ENCODE assay signal across 8 cellular contexts in the genomic region with DNA sequence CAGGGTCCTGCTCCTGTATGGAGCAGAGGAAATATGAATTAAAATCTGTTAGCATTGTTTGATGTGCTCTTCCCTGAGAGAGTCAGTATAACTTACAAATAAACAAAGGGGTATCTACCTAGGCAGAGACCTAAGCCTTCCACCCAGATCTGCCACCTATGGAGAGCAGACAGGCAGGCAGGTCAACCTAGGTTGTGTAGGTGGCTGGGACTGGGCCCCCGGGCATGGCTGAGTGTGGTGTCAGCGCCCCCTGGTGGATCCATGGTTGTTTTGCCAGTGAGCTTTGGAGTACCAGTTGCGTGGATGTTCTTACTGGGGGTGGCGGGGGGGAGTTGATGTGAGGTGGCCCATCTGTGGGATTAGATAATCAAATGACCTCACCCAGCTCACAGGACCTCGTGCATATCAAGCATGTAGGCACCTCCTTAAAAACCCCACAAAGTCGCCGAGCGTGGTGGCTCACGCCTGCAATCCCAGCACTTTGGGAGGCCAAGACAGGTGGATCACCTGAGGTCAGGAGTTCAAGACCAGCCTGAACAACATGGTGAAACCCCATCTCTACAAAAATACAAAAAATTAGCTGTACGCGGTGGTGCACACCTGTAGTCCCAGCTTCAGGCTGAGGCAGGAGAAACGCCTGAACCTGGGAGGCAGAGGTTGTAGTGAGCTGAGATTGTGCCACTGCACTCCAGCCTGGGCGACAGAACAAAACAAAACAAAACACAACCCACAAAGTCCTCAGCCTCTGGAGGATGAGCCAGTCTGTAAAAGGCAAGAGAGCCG. TPM values are rescaled to one million over a fixed set of nuclear protein-coding genes. Genes with fewer than 3 reads are reported as not detected.
DNase-seq lines count a peak whose midpoint lies in the region; ATAC-seq and TF ChIP-seq lines count a peak whose summit lies in the region.

No MANE protein-coding gene starts in this region.

- H3K4me2 ChIP-seq in MM.1S (ENCODE audit: low read depth, low read length) = no peak overlapping the region

- no peaks in the 10 kb centered on the region for H3K27me3 ChIP-seq in MM.1S (replicated peaks; ENCODE audit: insufficient read depth, low read length)
- no peaks in the 10 kb centered on the region for H3K27me3 ChIP-seq in SJCRH30
- no peaks in the 10 kb centered on the region for H3K27me3 ChIP-seq in foreskin keratinocyte
- no peaks in the 10 kb centered on the region for H3K27me3 ChIP-seq in tibial artery

- H3K36me3 ChIP-seq in MM.1S (replicated peaks; ENCODE audit: insufficient read depth, low read length) (no peaks in the 10 kb centered on the region), SJCRH30 (0 out of 2 replicates have a peak, but pooled peaks cover 2% of the 10 kb centered on the region), tibial artery (peaks cover 4 to 18% (median 7%) of the 10 kb centered on the region in 3 donors)

- no peak overlapping the region for H2AFZ ChIP-seq in MM.1S (ENCODE audit: low read length)

- H3K79me2 ChIP-seq in MM.1S (ENCODE audit: low read length) = no peaks in the 10 kb centered on the region

- intact Hi-C loops in tibial artery (cut with DNase I; ENCODE audit: low total_unique reads) = loop anchor here (5.0 kb wide), 3 partner anchors 48 to 223 kb away; a partner anchor contains a TSS

- no peaks in the 10 kb centered on the region for H3K4me1 ChIP-seq in MM.1S (ENCODE audit: low read length)
- no peaks in the 10 kb centered on the region for H3K4me1 ChIP-seq in SJCRH30
- no peaks in the 10 kb centered on the region for H3K4me1 ChIP-seq in foreskin keratinocyte
- H3K4me1 ChIP-seq in tibial artery = no peaks in the 10 kb centered on the region

- DNase-seq in COLO668 (lab: John Stamatoyannopoulos, UW; ENCODE audit: unreplicated experiment) (peak; percentile 80), MM.1S (peak; percentile 82), SJCRH30 (peak; percentile 54 to 78), foreskin keratinocyte (peak in 1 of 2 donors; percentile 44), omental fat pad (ENCODE audit: low spot score) (peak; percentile 92), tibial artery (peak; percentile 77 to 85)
- peak; percentile 82 for DNase-seq in activated effector memory CD4-positive, alpha-beta T cell treated with Interleukin-2 at 50 U/mL for 16 hours

- H3K9me2 ChIP-seq in MM.1S (replicated peaks; ENCODE audit: insufficient read depth, low read length) = no peaks in the 10 kb centered on the region

- H3K9ac ChIP-seq in MM.1S (ENCODE audit: low read length) = no peak overlapping the region

- H3F3A ChIP-seq in MM.1S (ENCODE audit: insufficient read depth, low read length) = no peaks in the 10 kb centered on the region

- no peaks in the 10 kb centered on the region for H4K20me1 ChIP-seq in MM.1S (ENCODE audit: insufficient read depth, low read length)

- no peak overlapping the region for H3K4me3 ChIP-seq in MM.1S (ENCODE audit: low read length)
- no peak overlapping the region for H3K4me3 ChIP-seq in SJCRH30
- H3K4me3 ChIP-seq in tibial artery = no peak overlapping the region

- H3K27ac ChIP-seq in MM.1S (ENCODE audit: low read length) = no peak overlapping the region
- H3K27ac ChIP-seq in SJCRH30 = no peak overlapping the region
- no peak overlapping the region for H3K27ac ChIP-seq in foreskin keratinocyte
- no peak overlapping the region for H3K27ac ChIP-seq in tibial artery

- ATAC-seq in GM21723 (IDR thresholded peaks at IDR 0.05; ENCODE audit: unreplicated experiment) (peak; percentile 80), foreskin keratinocyte (peak; percentile 79), omental fat pad (ENCODE audit: low FRiP score) (peak; percentile 90)

- TF ChIP-seq CTCF in MM.1S (IDR thresholded peaks at IDR 0.05; ENCODE audit: low read length) (peak; percentile 88), foreskin keratinocyte (conservative IDR thresholded peaks at IDR 0.05) (peak; percentile 93), omental fat pad (IDR thresholded peaks at IDR 0.05) (peak in 2 of 3 donors; percentile 51 to 61), tibial artery (IDR thresholded peaks at IDR 0.05) (peak; percentile 79 to 82)

- no peaks in the 10 kb centered on the region for H3K9me3 ChIP-seq in MM.1S (replicated peaks; ENCODE audit: insufficient read depth, low read length)
- H3K9me3 ChIP-seq in SJCRH30 (replicated peaks) = no peaks in the 10 kb centered on the region
- no peaks in the 10 kb centered on the region for H3K9me3 ChIP-seq in tibial artery

RNA-seq across cellular contexts. Expression of a gene that starts 17.6 kb away (rescaled TPM):
- 8.6 and 9.0 TPM in 2 replicates for total RNA-seq in SJCRH30 (2014; rRNA removed; shearing (Covaris generic))
- total RNA-seq in foreskin keratinocyte = 26.6 and 27.9 TPM in 2 replicates
- 23.0 and 23.6 TPM in 2 replicates for polyA plus RNA-seq in foreskin keratinocyte
- total RNA-seq in omental fat pad = 10 to 100 TPM in 2 of 4 donors, 1 to 10 TPM in 2; 6.7 to 17.9 (median 10.2) TPM

RNA-seq across cellular contexts. Expression of a gene that starts 17.7 kb away (rescaled TPM):
- total RNA-seq in SJCRH30 (2014; rRNA removed; shearing (Covaris generic)) = 9.4 and 9.9 TPM in 2 replicates
- 16.9 and 17.0 TPM in 2 replicates for total RNA-seq in foreskin keratinocyte
- polyA plus RNA-seq in foreskin keratinocyte = 16.1 and 16.5 TPM in 2 replicates
- 10 to 100 TPM in 1 of 4 donors, 1 to 10 TPM in 3; 6.4 to 13.5 (median 6.8) TPM for total RNA-seq in omental fat pad

RNA-seq across cellular contexts. Expression of a gene that starts 25.0 kb away (rescaled TPM):
- total RNA-seq in SJCRH30 (2014; rRNA removed; shearing (Covaris generic)) = not detected in 2 replicates
- total RNA-seq in foreskin keratinocyte (not detected in 2 replicates), omental fat pad (not detected)
- polyA plus RNA-seq in foreskin keratinocyte = not detected in 2 replicates

RNA-seq across cellular contexts. Expression of a gene that starts 41.4 kb away (rescaled TPM):
- total RNA-seq in SJCRH30 (2014; rRNA removed; shearing (Covaris generic)) = not detected in 2 replicates
- not detected in 2 replicates for total RNA-seq in foreskin keratinocyte
- 0.04 TPM in 1 of 2 replicates, not detected in the other for polyA plus RNA-seq in foreskin keratinocyte
- 1 to 10 TPM; 4.0 to 8.7 (median 4.8) TPM for total RNA-seq in omental fat pad

RNA-seq across cellular contexts. Expression of a gene that starts 44.5 kb away (rescaled TPM):
- 52.7 and 53.9 TPM in 2 replicates for total RNA-seq in SJCRH30 (2014; rRNA removed; shearing (Covaris generic))
- 17.3 and 17.6 TPM in 2 replicates for total RNA-seq in foreskin keratinocyte
- polyA plus RNA-seq in foreskin keratinocyte = 5.6 and 6.7 TPM in 2 replicates
- 10 to 100 TPM; 39.5 to 54.5 (median 45.6) TPM for total RNA-seq in omental fat pad
